ENCODE assay signal across 19 cellular contexts in the genomic region with DNA sequence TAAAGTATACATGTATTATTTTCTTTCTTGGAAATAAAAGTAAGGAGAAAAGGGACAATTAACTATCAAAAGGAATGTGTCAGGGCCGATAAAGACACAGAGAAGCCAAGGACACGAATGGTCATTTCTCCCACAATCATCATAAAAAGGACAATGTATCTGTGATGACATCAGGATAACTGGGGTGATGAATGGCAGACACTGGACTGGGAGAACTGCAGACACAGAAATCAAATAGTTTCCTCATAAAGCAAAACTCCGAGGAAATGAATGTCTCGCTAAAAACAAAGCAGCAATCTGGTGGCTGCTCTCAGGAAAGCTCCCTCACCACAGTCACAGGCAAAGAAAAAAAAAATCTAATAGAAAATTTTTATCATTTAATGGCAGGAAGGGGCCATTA.
DNase-seq lines count a peak whose midpoint lies in the region; ATAC-seq and TF ChIP-seq lines count a peak whose summit lies in the region.
"Had no signal": no experiment of that assay in that cellular context is flagged by ENCODE, and none has a peak within 500 bp of the region (broad histone marks: within the 10 kb centered on the region; RNA-seq: fewer than 3 reads in every experiment).

No MANE protein-coding gene starts in this region.

- H3F3A ChIP-seq in SK-N-SH (replicated peaks; ENCODE audit: insufficient read depth): peaks cover 7% of the 10 kb centered on the region

- no peaks in the 10 kb centered on the region for H3K79me1 ChIP-seq in mesenchymal stem cell (replicated peaks; ENCODE audit: low read length, poor library complexity, severe bottlenecking)

- 8% methylated on average over 4 of the region's 4 CpGs for WGBS in SK-N-SH (ENCODE audit: low lambda C conversion rate)
- WGBS in mesenchymal stem cell: 27% methylated on average over 2 of the region's 4 CpGs

- peak overlapping the region in 3 of 5 experiments; percentile 9 to 65 (median 37) for H3K27ac Mint-ChIP-seq in brain
- H3K27ac Mint-ChIP-seq in activated naive CD4-positive, alpha-beta T cell treated with anti-CD3 and anti-CD28 coated beads, Interleukin-2, amount 10 ng/mL, durations not matched to agents 7 days and 5 days: no peak overlapping the region
- H3K27ac Mint-ChIP-seq: B cell; CD4-positive, alpha-beta T cell; CD8-positive, alpha-beta memory T cell; HFFc6 had no signal

- H4K8ac ChIP-seq in mesenchymal stem cell (ENCODE audit: low read length): no peak overlapping the region

- POLR2A ChIA-PET in SK-N-SH (lab: Yijun Ruan, JAX): interaction anchor here (0.6 to 1.5 kb wide), 3 partner anchors 8 to 724 kb away, joined by 3 to 7 read pairs (median 5); no protein-coding TSS in a partner anchor

- H3K9me3 ChIP-seq in SK-N-SH (no peaks in the 10 kb centered on the region), mesenchymal stem cell (ENCODE audit: control insufficient read depth, low read length) (no peaks in the 10 kb centered on the region)
- H3K9me3 ChIP-seq: BLaER1 treated with 17β-estradiol and CSF1 and Interleukin-3, amounts not matched to agents 10 nM and 100 nM; HAP-1 had no signal

- no peaks in the 10 kb centered on the region for H3K36me3 Mint-ChIP-seq in brain
- H3K36me3 Mint-ChIP-seq in activated naive CD4-positive, alpha-beta T cell treated with anti-CD3 and anti-CD28 coated beads, Interleukin-2, amount 10 ng/mL, durations not matched to agents 7 days and 5 days: no peaks in the 10 kb centered on the region
- H3K36me3 Mint-ChIP-seq: CD14-positive monocyte; CD8-positive, alpha-beta memory T cell had no signal

- no peak overlapping the region for H3K18ac ChIP-seq in mesenchymal stem cell (ENCODE audit: low read depth in 1 of 2, low read length in 2 of 2)

- H3K4me3 ChIP-seq in SK-N-SH (ENCODE audit: low read depth in 2 of 2, low read length in 1 of 2) (no peak overlapping the region), mesenchymal stem cell (ENCODE audit: insufficient read depth in 1 of 2, low read depth in 1 of 2, low read length in 2 of 2) (no peak overlapping the region)
- H3K4me3 ChIP-seq: BLaER1 treated with 17β-estradiol and CSF1 and Interleukin-3, amounts not matched to agents 10 nM and 100 nM; GM12878; HAP-1 had no signal

- no peak overlapping the region for H2BK5ac ChIP-seq in mesenchymal stem cell (ENCODE audit: low read depth, low read length, poor library complexity, severe bottlenecking)

- peaks cover 24% of the 10 kb centered on the region for H3K4me1 Mint-ChIP-seq in brain
- no peaks in the 10 kb centered on the region for H3K4me1 Mint-ChIP-seq in activated naive CD4-positive, alpha-beta T cell treated with anti-CD3 and anti-CD28 coated beads, Interleukin-2, amount 10 ng/mL, durations not matched to agents 7 days and 5 days
- H3K4me1 Mint-ChIP-seq: B cell had no signal

- H3K4me1 ChIP-seq in SK-N-SH (ENCODE audit: control insufficient read depth in 1 of 2, insufficient read depth in 2 of 2, low read depth in 1 of 2, low read length in 1 of 2): peaks cover 0 to 39% of the 10 kb centered on the region in 2 experiments; a peak in 2 of 4 replicates
- no peaks in the 10 kb centered on the region for H3K4me1 ChIP-seq in mesenchymal stem cell (ENCODE audit: control insufficient read depth, insufficient read depth, low read depth, low read length)
- H3K4me1 ChIP-seq: HAP-1 had no signal

- H3K27me3 ChIP-seq in SK-N-SH (ENCODE audit: insufficient read depth) (no peaks in the 10 kb centered on the region), mesenchymal stem cell (ENCODE audit: control insufficient read depth in 1 of 2, insufficient read depth in 1 of 2, low read length in 2 of 2) (no peaks in the 10 kb centered on the region)
- H3K27me3 ChIP-seq: BLaER1 treated with 17β-estradiol and CSF1 and Interleukin-3, amounts not matched to agents 10 nM and 100 nM had no signal

- DNase-seq in SK-N-SH (peak; percentile 63), mesenchymal stem cell (peak; percentile 19), AG08396 (ENCODE audit: low spot score) (no peak)
- DNase-seq in activated naive CD4-positive, alpha-beta T cell treated with anti-CD3 and anti-CD28 coated beads, Interleukin-2, amount 10 ng/mL, durations not matched to agents 7 days and 5 days: no peak
- DNase-seq: CD4-positive, alpha-beta T cell; CD8-positive, alpha-beta memory T cell; DMS 273 treated with DMSO at 0.1 percent for 48 hours; DMS79; EL; GDM1; GOT3; HFFc6 had no signal

- H3K9me2 ChIP-seq in SK-N-SH: no peaks in the 10 kb centered on the region

- no peak for TF ChIP-seq CTCF in SK-N-SH (IDR thresholded peaks at IDR 0.05)
- no peak for TF ChIP-seq CTCF in brain (conservative IDR thresholded peaks at IDR 0.05)

- peak overlapping the region in 2 of 5 experiments; percentile 9 to 12 for H3K4me3 Mint-ChIP-seq in brain
- no peak overlapping the region for H3K4me3 Mint-ChIP-seq in activated naive CD4-positive, alpha-beta T cell treated with anti-CD3 and anti-CD28 coated beads, Interleukin-2, amount 10 ng/mL, durations not matched to agents 7 days and 5 days
- H3K4me3 Mint-ChIP-seq: B cell; CD14-positive monocyte; CD4-positive, alpha-beta T cell; CD8-positive, alpha-beta memory T cell; HFFc6 had no signal

- TF ChIP-seq RAD21 in SK-N-SH (IDR thresholded peaks at IDR 0.05; ENCODE audit: low read length): peak; percentile 45

- CTCF ChIA-PET in SK-N-SH (lab: Yijun Ruan, JAX): interaction anchor here (1.0 to 1.4 kb wide), 4 partner anchors 13 to 167 kb away, joined by 3 to 5 read pairs (median 3); no protein-coding TSS in a partner anchor
- CTCF ChIA-PET in activated naive CD4-positive, alpha-beta T cell treated with anti-CD3 and anti-CD28 coated beads, Interleukin-2, amount 10 ng/mL, durations not matched to agents 7 days and 5 days (lab: Charles Lee): no interaction called here

- no peak for ATAC-seq in HG02623 (IDR thresholded peaks at IDR 0.05; ENCODE audit: unreplicated experiment)
- ATAC-seq: GM12878 had no signal

- H2AK5ac ChIP-seq in mesenchymal stem cell (ENCODE audit: low read length, severe bottlenecking): no peak overlapping the region

- peak in 1 of 2 experiments; percentile 93; a peak in 2 of 4 replicates for TF ChIP-seq EP300 in SK-N-SH (IDR thresholded peaks at IDR 0.05; ENCODE audit: borderline replicate concordance in 1 of 2, low read depth in 1 of 2, low read length in 1 of 2)

- no peak overlapping the region for H4K91ac ChIP-seq in mesenchymal stem cell (ENCODE audit: low read length)

- H3K9ac ChIP-seq in SK-N-SH (no peak overlapping the region), mesenchymal stem cell (ENCODE audit: low read length) (no peak overlapping the region)
- H3K9ac ChIP-seq: BLaER1 treated with 17β-estradiol and CSF1 and Interleukin-3, amounts not matched to agents 10 nM and 100 nM had no signal

- no peaks in the 10 kb centered on the region for H3K36me3 ChIP-seq in SK-N-SH (replicated peaks in 1 of 2; ENCODE audit: control insufficient read depth in 1 of 2, insufficient read depth in 2 of 2, low read length in 1 of 2)
- no peaks in the 10 kb centered on the region for H3K36me3 ChIP-seq in mesenchymal stem cell (ENCODE audit: control insufficient read depth in 1 of 2, insufficient read depth in 2 of 2, low read depth in 1 of 2, low read length in 2 of 2)
- H3K36me3 ChIP-seq: BLaER1 treated with 17β-estradiol and CSF1 and Interleukin-3, amounts not matched to agents 10 nM and 100 nM; HAP-1 had no signal

- no peaks in the 10 kb centered on the region for H3K79me2 ChIP-seq in SK-N-SH (ENCODE audit: insufficient read depth)

- no peak overlapping the region for H2BK15ac ChIP-seq in mesenchymal stem cell (ENCODE audit: low read depth, poor library complexity, severe bottlenecking)

- H3K14ac ChIP-seq in mesenchymal stem cell (ENCODE audit: low read length in 2 of 2): no peak overlapping the region

- H2AFZ ChIP-seq in SK-N-SH (ENCODE audit: low read depth) (no peak overlapping the region), mesenchymal stem cell (ENCODE audit: low read depth, low read length) (no peak overlapping the region)

- peaks cover 6% of the 10 kb centered on the region for H3K27me3 Mint-ChIP-seq in brain
- H3K27me3 Mint-ChIP-seq in activated naive CD4-positive, alpha-beta T cell treated with anti-CD3 and anti-CD28 coated beads, Interleukin-2, amount 10 ng/mL, durations not matched to agents 7 days and 5 days: no peaks in the 10 kb centered on the region
- H3K27me3 Mint-ChIP-seq: CD4-positive, alpha-beta T cell had no signal

- H3K4me2 ChIP-seq in SK-N-SH (no peak overlapping the region), mesenchymal stem cell (ENCODE audit: low read length, poor library complexity, severe bottlenecking) (no peak overlapping the region)
- H3K4me2 ChIP-seq: BLaER1 treated with 17β-estradiol and CSF1 and Interleukin-3, amounts not matched to agents 10 nM and 100 nM had no signal

- no peak overlapping the region for H2BK12ac ChIP-seq in mesenchymal stem cell (ENCODE audit: low read length in 2 of 2)

- H3K4ac ChIP-seq in mesenchymal stem cell (ENCODE audit: low read depth in 1 of 2, low read length in 2 of 2): no peak overlapping the region

- H3K27ac ChIP-seq in SK-N-SH (ENCODE audit: low read depth in 2 of 2, low read length in 1 of 2) (peak overlapping the region in 1 of 2 experiments; percentile 99; a peak in 2 of 4 replicates), mesenchymal stem cell (ENCODE audit: low read length, poor library complexity, severe bottlenecking) (no peak overlapping the region)
- H3K27ac ChIP-seq: BLaER1 treated with 17β-estradiol and CSF1 and Interleukin-3, amounts not matched to agents 10 nM and 100 nM had no signal

- H3K23ac ChIP-seq in mesenchymal stem cell (ENCODE audit: low read length in 2 of 2): no peak overlapping the region

- H3K9me3 Mint-ChIP-seq in brain: peaks cover 0 to under 1% (median 0%) of the 10 kb centered on the region in 5 experiments
- H3K9me3 Mint-ChIP-seq in activated naive CD4-positive, alpha-beta T cell treated with anti-CD3 and anti-CD28 coated beads, Interleukin-2, amount 10 ng/mL, durations not matched to agents 7 days and 5 days: no peaks in the 10 kb centered on the region
- H3K9me3 Mint-ChIP-seq: CD4-positive, alpha-beta T cell had no signal

- peak overlapping the region; percentile 19 for H2BK120ac ChIP-seq in mesenchymal stem cell (ENCODE audit: low read depth, low read length)

- no peaks in the 10 kb centered on the region for H4K20me1 ChIP-seq in SK-N-SH (ENCODE audit: insufficient read depth)
- H4K20me1 ChIP-seq: BLaER1 treated with 17β-estradiol and CSF1 and Interleukin-3, amounts not matched to agents 10 nM and 100 nM had no signal

Comparison
In these comparisons a context has a peak if more than half of its experiments do, and no peak if none do; other contexts are left out.
1. DNase-seq: peak in SK-N-SH (single experiment) and mesenchymal stem cell (single experiment); none in AG08396 (single experiment) and activated naive CD4-positive, alpha-beta T cell treated with anti-CD3 and anti-CD28 coated beads, Interleukin-2, amount 10 ng/mL, durations not matched to agents 7 days and 5 days (single experiment).